Comparison of ENCODE assay signal across 9 cellular contexts in the genomic region with DNA sequence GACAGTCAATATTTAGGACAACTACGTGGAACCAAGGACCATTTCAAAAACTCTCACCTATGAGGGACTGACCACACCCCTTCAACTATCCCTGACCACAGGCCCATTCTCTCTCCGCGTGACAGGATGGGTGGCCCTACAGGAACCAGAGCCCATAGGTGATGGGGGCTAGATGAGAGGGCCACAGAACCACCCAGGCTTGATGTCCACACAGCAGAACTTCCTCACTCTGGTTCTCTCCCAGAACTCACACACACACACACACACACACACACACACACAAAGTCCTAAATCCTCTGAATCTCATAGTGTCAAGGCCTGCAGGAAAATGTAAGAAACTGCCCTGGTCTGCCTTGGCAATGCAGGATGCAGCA. TPM values are rescaled to one million over a fixed set of nuclear protein-coding genes. Genes with fewer than 3 reads are reported as not detected.
DNase-seq lines count a peak whose midpoint lies in the region; ATAC-seq and TF ChIP-seq lines count a peak whose summit lies in the region.
"Had no signal": no experiment of that assay in that cellular context is flagged by ENCODE, and none has a peak within 500 bp of the region (broad histone marks: within the 10 kb centered on the region; RNA-seq: fewer than 3 reads in every experiment).

No MANE protein-coding gene starts in this region.

- no peak for ATAC-seq in natural killer cell treated with Interleukin-12 subunit alpha and Interleukin-12 subunit beta and Interleukin-15 and Interleukin-18, amount 100 ng/mL, for 72 hours
- ATAC-seq in GM19463 (IDR thresholded peaks at IDR 0.05; ENCODE audit: unreplicated experiment), result no peak

- intact Hi-C loops in CD14-positive monocyte (cut with micrococcal nuclease), result loop anchor here in 1 of 2 donors (2.0 kb wide), 1 partner anchor 14 kb away; no protein-coding TSS in a partner anchor

- TF ChIP-seq CTCF in CD14-positive monocyte (IDR thresholded peaks at IDR 0.05), result no peak
- no peak for TF ChIP-seq CTCF in chondrocyte (IDR thresholded peaks at IDR 0.05)

- H3K9me3 Mint-ChIP-seq in CD14-positive monocyte, result peaks cover 0 to 2% (median 0%) of the 10 kb centered on the region in 7 donors
- no peaks in the 10 kb centered on the region for H3K9me3 Mint-ChIP-seq in chondrocyte (ENCODE audit: low read depth)
- H3K9me3 Mint-ChIP-seq in natural killer cell treated with Interleukin-12 subunit alpha and Interleukin-12 subunit beta and Interleukin-15 and Interleukin-18, amount 100 ng/mL, for 72 hours, result no peaks in the 10 kb centered on the region

- peaks cover 66% of the 10 kb centered on the region for H3K4me1 Mint-ChIP-seq in CD14-positive monocyte
- peaks cover 27% of the 10 kb centered on the region for H3K4me1 Mint-ChIP-seq in chondrocyte (ENCODE audit: low read depth)
- H3K4me1 Mint-ChIP-seq in natural killer cell treated with Interleukin-12 subunit alpha and Interleukin-12 subunit beta and Interleukin-15 and Interleukin-18, amount 100 ng/mL, for 72 hours (ENCODE audit: low read depth in 2 of 2), result peaks cover 40 to 42% of the 10 kb centered on the region in 2 donors

- H3K27me3 Mint-ChIP-seq in CD14-positive monocyte (ENCODE audit: low read depth in 3 of 3) (no peaks in the 10 kb centered on the region), chondrocyte (ENCODE audit: low read depth) (no peaks in the 10 kb centered on the region)
- no peaks in the 10 kb centered on the region for H3K27me3 Mint-ChIP-seq in natural killer cell treated with Interleukin-12 subunit alpha and Interleukin-12 subunit beta and Interleukin-15 and Interleukin-18, amount 100 ng/mL, for 72 hours

- H3K4me3 Mint-ChIP-seq in CD14-positive monocyte (peak overlapping the region; percentile 79 to 86), chondrocyte (ENCODE audit: unreplicated experiment) (peak overlapping the region; percentile 75)
- H3K4me3 Mint-ChIP-seq in natural killer cell treated with Interleukin-12 subunit alpha and Interleukin-12 subunit beta and Interleukin-15 and Interleukin-18, amount 100 ng/mL, for 72 hours, result peak overlapping the region; percentile 80

- peak overlapping the region; percentile 79 to 94 (median 91) for H3K27ac Mint-ChIP-seq in CD14-positive monocyte
- H3K27ac Mint-ChIP-seq in chondrocyte (ENCODE audit: unreplicated experiment), result no peak overlapping the region
- peak overlapping the region; percentile 74 to 90 for H3K27ac Mint-ChIP-seq in natural killer cell treated with Interleukin-12 subunit alpha and Interleukin-12 subunit beta and Interleukin-15 and Interleukin-18, amount 100 ng/mL, for 72 hours

- H3K36me3 Mint-ChIP-seq in CD14-positive monocyte, result peaks cover 41 to 51% of the 10 kb centered on the region in 2 donors
- peaks cover 7% of the 10 kb centered on the region for H3K36me3 Mint-ChIP-seq in chondrocyte (ENCODE audit: low read depth)
- peaks cover 3% of the 10 kb centered on the region for H3K36me3 Mint-ChIP-seq in natural killer cell treated with Interleukin-12 subunit alpha and Interleukin-12 subunit beta and Interleukin-15 and Interleukin-18, amount 100 ng/mL, for 72 hours

- DNase-seq in CD14-positive monocyte (ENCODE audit: low spot score) (no peak), MV-4-11 (lab: John Stamatoyannopoulos, UW) (peak; percentile 56), chondrocyte (ENCODE audit: low spot score) (peak; percentile 27), ureter (ENCODE audit: low spot score) (no peak), HuH-7.5 (ENCODE audit: low spot score) (no peak), NCI-H1694 (lab: John Stamatoyannopoulos, UW) (no peak)
- DNase-seq in natural killer cell treated with Interleukin-12 subunit alpha and Interleukin-12 subunit beta and Interleukin-15 and Interleukin-18, amount 100 ng/mL, for 72 hours (ENCODE audit: low spot score), result peak; percentile 57

RNA-seq across cellular contexts. Expression of a gene that starts 1.5 kb away (rescaled TPM):
- 1 to 10 TPM; 1.9 to 4.7 TPM for polyA plus RNA-seq in CD14-positive monocyte
- total RNA-seq in chondrocyte (9.2 to 12.0 TPM (median 11.9 TPM) in 3 replicates), ureter (24.7 TPM)
- 10 to 100 TPM in 1 of 2 donors, 1 to 10 TPM in 1; 9.6 to 10.7 TPM for total RNA-seq in natural killer cell treated with Interleukin-12 subunit alpha and Interleukin-12 subunit beta and Interleukin-15 and Interleukin-18, amount 100 ng/mL, for 72 hours

RNA-seq across cellular contexts. Expression of a gene that starts 2.2 kb away (rescaled TPM):
- 10 to 100 TPM; 25.7 to 44.4 TPM for polyA plus RNA-seq in CD14-positive monocyte
- total RNA-seq in chondrocyte (37.9 to 46.0 TPM (median 41.5 TPM) in 3 replicates), ureter (50.5 TPM)
- 100 to 1,000 TPM in 1 of 2 donors, 10 to 100 TPM in 1; 74.3 to 124 TPM for total RNA-seq in natural killer cell treated with Interleukin-12 subunit alpha and Interleukin-12 subunit beta and Interleukin-15 and Interleukin-18, amount 100 ng/mL, for 72 hours

RNA-seq across cellular contexts. Expression of a gene that starts 26.6 kb away (rescaled TPM):
- polyA plus RNA-seq in CD14-positive monocyte, result not detected
- total RNA-seq in chondrocyte, result 5.9 to 12.0 TPM (median 11.2 TPM) in 3 replicates
- under 1 TPM in 1 of 2 donors, not detected in 1; 0.31 TPM for total RNA-seq in natural killer cell treated with Interleukin-12 subunit alpha and Interleukin-12 subunit beta and Interleukin-15 and Interleukin-18, amount 100 ng/mL, for 72 hours
- 15.4 TPM for total RNA-seq in ureter

RNA-seq across cellular contexts. Expression of a gene that starts 28.1 kb away (rescaled TPM):
- not detected for polyA plus RNA-seq in CD14-positive monocyte
- not detected in 3 replicates for total RNA-seq in chondrocyte
- not detected for total RNA-seq in natural killer cell treated with Interleukin-12 subunit alpha and Interleukin-12 subunit beta and Interleukin-15 and Interleukin-18, amount 100 ng/mL, for 72 hours
- total RNA-seq in ureter, result 1.5 TPM
- polyA plus RNA-seq: liver had no signal

Comparison
In these comparisons a context has a peak if more than half of its experiments do, and no peak if none do; other contexts are left out.
1. DNase-seq: peak in MV-4-11 (single experiment), chondrocyte (single experiment) and natural killer cell treated with Interleukin-12 subunit alpha and Interleukin-12 subunit beta and Interleukin-15 and Interleukin-18, amount 100 ng/mL, for 72 hours (single experiment); none in CD14-positive monocyte (single experiment), ureter (single experiment), HuH-7.5 (single experiment) and NCI-H1694 (single experiment).
2. Peak in every context shown above with its lines, with median percentiles within 50 percentile points of each other: H3K4me3 Mint-ChIP-seq.